Comparison of ENCODE assay signal across 1 cellular context in genomic region chr1:2523191-2523890, GRCh38.
TF ChIP-seq lines count a peak whose summit lies in the region.

No MANE protein-coding gene starts in this region.

TF ChIP-seq in GM12878, 131 proteins besides CTCF, POLR2A, EP300 and RAD21:
- TF ChIP-seq NRF1 (conservative IDR thresholded peaks at IDR 0.05; ENCODE audit: low read depth, low read length), result no peak
- TF ChIP-seq ZZZ3 (IDR thresholded peaks at IDR 0.05; ENCODE audit: control insufficient read depth, insufficient read length, low read depth), result no peak
- no peak for TF ChIP-seq ZNF274 (IDR thresholded peaks at IDR 0.05; ENCODE audit: insufficient read depth, insufficient read length)
- no peak for TF ChIP-seq ATF3 (IDR thresholded peaks at IDR 0.05; ENCODE audit: borderline replicate concordance, extremely low read depth, low read depth, low read length)
- 0 out of 2 replicates have a peak, but pooled peaks have one; percentile 65 for TF ChIP-seq TCF12 (IDR thresholded peaks at IDR 0.05; ENCODE audit: low read depth, low read length)
- TF ChIP-seq ZSCAN29 (IDR thresholded peaks at IDR 0.05), result no peak
- TF ChIP-seq NR2F1 (conservative IDR thresholded peaks at IDR 0.05), result no peak
- no peak for TF ChIP-seq ASH2L (IDR thresholded peaks at IDR 0.05; ENCODE audit: borderline replicate concordance, low read depth)
- peak; percentile 23; the same call in 1 of the 2 replicates for TF ChIP-seq SMC3 (IDR thresholded peaks at IDR 0.05; ENCODE audit: borderline replicate concordance, low read length)
